18 cellular contexts compared by ENCODE assay signal in genomic region chr3:192570315-192570714, GRCh38.
"Had no signal": no experiment of that assay in that cellular context is flagged by ENCODE, and none has a peak within 500 bp of the region (broad histone marks: within the 10 kb centered on the region; RNA-seq: fewer than 3 reads in every experiment).

No MANE protein-coding gene starts in this region.

- H3K27ac ChIP-seq: brain microvascular endothelial cell, gastroesophageal sphincter, lower lobe of right lung, neutrophil, tibial nerve, WERI-Rb-1 had no signal

- H3K27me3 ChIP-seq: brain microvascular endothelial cell, gastroesophageal sphincter, tibial nerve had no signal

- DNase-seq: activated CD4-positive, alpha-beta T cell treated with anti-CD3 and anti-CD28 coated beads for 1 hour; activated CD8-positive, alpha-beta memory T cell treated with anti-CD3 and anti-CD28 coated beads for 24 hours; activated CD8-positive, alpha-beta memory T cell treated with anti-CD3 and anti-CD28 coated beads, Interleukin-2, amount 50 U/mL, for 48 hours; activated effector memory CD4-positive, alpha-beta T cell treated with Interleukin-2 at 50 U/mL for 16 hours; activated naive CD4-positive, alpha-beta T cell treated with anti-CD3 and anti-CD28 coated beads, Interleukin-2, amount 10 ng/mL, durations not matched to agents 7 days and 5 days; activated naive CD8-positive, alpha-beta T cell treated with anti-CD3 and anti-CD28 coated beads, Interleukin-2, amount 50 U/mL, for 24 hours; activated T-cell treated with anti-CD3 and anti-CD28 coated beads, Interleukin-2, amount 50 U/mL, for 48 hours; anterior cingulate cortex; brain microvascular endothelial cell; cortex of kidney; lower lobe of right lung; stimulated activated CD4-positive, alpha-beta T cell treated with anti-CD3 and anti-CD28 coated beads, Interleukin-2, amount 100 ng/mL, for 24 hours; stimulated activated naive CD4-positive, alpha-beta T cell treated with Interleukin-2 at 50 U/mL for 16 hours; WERI-Rb-1 had no signal

- ATAC-seq: activated naive CD8-positive, alpha-beta T cell treated with anti-CD3 and anti-CD28 coated beads, Interleukin-2, amount 50 U/mL, for 24 hours; gastroesophageal sphincter; lower lobe of right lung; natural killer cell treated with Interleukin-12 subunit alpha and Interleukin-12 subunit beta and Interleukin-15 and Interleukin-18, amount 100 ng/mL, for 72 hours had no signal

- H3K36me3 ChIP-seq: brain microvascular endothelial cell, gastroesophageal sphincter, lower lobe of right lung, neutrophil, tibial nerve, WERI-Rb-1 had no signal

- H3K9me3 ChIP-seq: gastroesophageal sphincter, lower lobe of right lung, neutrophil, tibial nerve had no signal

- H3K4me1 ChIP-seq: lower lobe of right lung, tibial nerve had no signal
